1 cellular context compared by ENCODE assay signal in genomic region chr14:33899723-33900341, GRCh38.
A peak's percentile ranks its signal among the peaks of the same experiment; 100 is the strongest.
TF ChIP-seq lines count a peak whose summit lies in the region.

No MANE protein-coding gene starts in this region.

TF ChIP-seq in HepG2, 621 proteins besides CTCF, POLR2A, EP300 and RAD21 (continued from another document and continues in another):
- TF ChIP-seq, protein P1, sequence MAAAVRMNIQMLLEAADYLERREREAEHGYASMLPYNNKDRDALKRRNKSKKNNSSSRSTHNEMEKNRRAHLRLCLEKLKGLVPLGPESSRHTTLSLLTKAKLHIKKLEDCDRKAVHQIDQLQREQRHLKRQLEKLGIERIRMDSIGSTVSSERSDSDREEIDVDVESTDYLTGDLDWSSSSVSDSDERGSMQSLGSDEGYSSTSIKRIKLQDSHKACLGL (CRISPR knock-in tag; IDR thresholded peaks at IDR 0.05) = no peak
- TF ChIP-seq ZFP36L1 (CRISPR knock-in tag; IDR thresholded peaks at IDR 0.05) (peak; percentile 67; the same call in 1 of the 2 replicates), ZMYM2 (CRISPR knock-in tag; IDR thresholded peaks at IDR 0.05) (0 out of 2 replicates have a peak, but pooled peaks have one; percentile 28), EHMT2 (IDR thresholded peaks at IDR 0.05; ENCODE audit: borderline replicate concordance, low read depth, low read length) (peak; percentile 97), ZBTB1 (CRISPR knock-in tag; IDR thresholded peaks at IDR 0.05; ENCODE audit: borderline replicate concordance) (no peak), TBX3 (IDR thresholded peaks at IDR 0.05; ENCODE audit: borderline replicate concordance) (peak; percentile 99), NCOA2 (CRISPR knock-in tag; IDR thresholded peaks at IDR 0.05) (peak; percentile 37; the same call in 1 of the 2 replicates), NR2F6 (IDR thresholded peaks at IDR 0.05) (peak; percentile 92), NR2F6 (CRISPR knock-in tag; IDR thresholded peaks at IDR 0.05) (peak; percentile 79), SP1 (IDR thresholded peaks at IDR 0.05) (no peak), SP1 (CRISPR knock-in tag; IDR thresholded peaks at IDR 0.05) (no peak), ZNF24 (IDR thresholded peaks at IDR 0.05) (peak; percentile 51; the same call in 1 of the 2 replicates), REL (CRISPR knock-in tag; conservative IDR thresholded peaks at IDR 0.05) (no peak), AHDC1 (CRISPR knock-in tag; IDR thresholded peaks at IDR 0.05; ENCODE audit: borderline replicate concordance) (peak; percentile 99), ZNF331 (CRISPR knock-in tag; IDR thresholded peaks at IDR 0.05) (peak; percentile 26; the same call in 1 of the 2 replicates), SOX5 (CRISPR knock-in tag; IDR thresholded peaks at IDR 0.05; ENCODE audit: borderline replicate concordance) (peak; percentile 86), ZNF609 (CRISPR knock-in tag; IDR thresholded peaks at IDR 0.05; ENCODE audit: borderline replicate concordance) (peak; percentile 95), ZGPAT (CRISPR knock-in tag; IDR thresholded peaks at IDR 0.05) (peak; percentile 81), PHF21A (CRISPR knock-in tag; IDR thresholded peaks at IDR 0.05) (peak; percentile 55; the same call in 1 of the 2 replicates), THRA (CRISPR knock-in tag; IDR thresholded peaks at IDR 0.05; ENCODE audit: borderline replicate concordance) (no peak), ZNF569 (CRISPR knock-in tag; IDR thresholded peaks at IDR 0.05; ENCODE audit: borderline replicate concordance) (peak; percentile 93; the same call in 1 of the 2 replicates), TBX2 (CRISPR knock-in tag; IDR thresholded peaks at IDR 0.05; ENCODE audit: borderline replicate concordance) (peak; percentile 89), ESRRA (CRISPR knock-in tag; IDR thresholded peaks at IDR 0.05; ENCODE audit: low read depth) (peak; percentile 80; the same call in 1 of the 2 replicates), KDM1A (CRISPR knock-in tag; IDR thresholded peaks at IDR 0.05) (peak; percentile 48; the same call in 1 of the 2 replicates), HHEX (CRISPR knock-in tag; IDR thresholded peaks at IDR 0.05) (peak; percentile 99), ZNF431 (CRISPR knock-in tag; IDR thresholded peaks at IDR 0.05; ENCODE audit: borderline replicate concordance, low read depth) (peak; percentile 78; the same call in 1 of the 2 replicates), YEATS4 (CRISPR knock-in tag; IDR thresholded peaks at IDR 0.05; ENCODE audit: borderline replicate concordance) (no peak), ZNF839 (CRISPR knock-in tag; IDR thresholded peaks at IDR 0.05; ENCODE audit: borderline replicate concordance) (no peak), DPF2 (CRISPR knock-in tag; IDR thresholded peaks at IDR 0.05; ENCODE audit: borderline replicate concordance, low read depth) (peak; percentile 84), SKI (IDR thresholded peaks at IDR 0.05; ENCODE audit: partially characterized antibody) (peak; percentile 89), KDM6A (CRISPR knock-in tag; IDR thresholded peaks at IDR 0.05; ENCODE audit: low read depth) (0 out of 2 replicates have a peak, but pooled peaks have one; percentile 55), CREM (IDR thresholded peaks at IDR 0.05) (peak; percentile 81), CREM (CRISPR knock-in tag; IDR thresholded peaks at IDR 0.05) (no peak), BCL6 (CRISPR knock-in tag; IDR thresholded peaks at IDR 0.05) (peak; percentile 85), ARID3A (IDR thresholded peaks at IDR 0.05; ENCODE audit: low read depth, low read length) (peak; percentile 99), ZFP62 (CRISPR knock-in tag; IDR thresholded peaks at IDR 0.05) (no peak), JUN (CRISPR knock-in tag; IDR thresholded peaks at IDR 0.05) (no peak), BHLHE40 (IDR thresholded peaks at IDR 0.05; ENCODE audit: low read length) (peak; percentile 68), TRIM24 (CRISPR knock-in tag; IDR thresholded peaks at IDR 0.05) (peak; percentile 94), ZNF160 (CRISPR knock-in tag; IDR thresholded peaks at IDR 0.05) (peak; percentile 70; the same call in 1 of the 2 replicates), ZNF292 (CRISPR knock-in tag; IDR thresholded peaks at IDR 0.05; ENCODE audit: borderline replicate concordance, low read depth) (peak; percentile 85; the same call in 1 of the 2 replicates), ZNF205 (CRISPR knock-in tag; IDR thresholded peaks at IDR 0.05) (peak; percentile 78; the same call in 1 of the 2 replicates), NR2C2 (CRISPR knock-in tag; IDR thresholded peaks at IDR 0.05; ENCODE audit: borderline replicate concordance) (no peak), SPEN (CRISPR knock-in tag; IDR thresholded peaks at IDR 0.05; ENCODE audit: low read depth) (peak; percentile 53; the same call in 1 of the 2 replicates), ZSCAN22 (CRISPR knock-in tag; IDR thresholded peaks at IDR 0.05) (no peak)
- TF ChIP-seq, protein P2, sequence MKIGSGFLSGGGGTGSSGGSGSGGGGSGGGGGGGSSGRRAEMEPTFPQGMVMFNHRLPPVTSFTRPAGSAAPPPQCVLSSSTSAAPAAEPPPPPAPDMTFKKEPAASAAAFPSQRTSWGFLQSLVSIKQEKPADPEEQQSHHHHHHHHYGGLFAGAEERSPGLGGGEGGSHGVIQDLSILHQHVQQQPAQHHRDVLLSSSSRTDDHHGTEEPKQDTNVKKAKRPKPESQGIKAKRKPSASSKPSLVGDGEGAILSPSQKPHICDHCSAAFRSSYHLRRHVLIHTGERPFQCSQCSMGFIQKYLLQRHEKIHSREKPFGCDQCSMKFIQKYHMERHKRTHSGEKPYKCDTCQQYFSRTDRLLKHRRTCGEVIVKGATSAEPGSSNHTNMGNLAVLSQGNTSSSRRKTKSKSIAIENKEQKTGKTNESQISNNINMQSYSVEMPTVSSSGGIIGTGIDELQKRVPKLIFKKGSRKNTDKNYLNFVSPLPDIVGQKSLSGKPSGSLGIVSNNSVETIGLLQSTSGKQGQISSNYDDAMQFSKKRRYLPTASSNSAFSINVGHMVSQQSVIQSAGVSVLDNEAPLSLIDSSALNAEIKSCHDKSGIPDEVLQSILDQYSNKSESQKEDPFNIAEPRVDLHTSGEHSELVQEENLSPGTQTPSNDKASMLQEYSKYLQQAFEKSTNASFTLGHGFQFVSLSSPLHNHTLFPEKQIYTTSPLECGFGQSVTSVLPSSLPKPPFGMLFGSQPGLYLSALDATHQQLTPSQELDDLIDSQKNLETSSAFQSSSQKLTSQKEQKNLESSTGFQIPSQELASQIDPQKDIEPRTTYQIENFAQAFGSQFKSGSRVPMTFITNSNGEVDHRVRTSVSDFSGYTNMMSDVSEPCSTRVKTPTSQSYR (CRISPR knock-in tag; IDR thresholded peaks at IDR 0.05; ENCODE audit: borderline replicate concordance) = peak; percentile 56; the same call in 1 of the 2 replicates
